Comparison of ENCODE assay signal across 1 cellular context in genomic region chr7:151815419-151815818, GRCh38.
TF ChIP-seq lines count a peak whose summit lies in the region.

No MANE protein-coding gene starts in this region.

TF ChIP-seq in H1, 55 proteins besides CTCF, POLR2A, EP300 and RAD21:
- TF ChIP-seq SIN3A (conservative IDR thresholded peaks at IDR 0.05 in 1 of 2, IDR thresholded peaks at IDR 0.05 in 1 of 2; ENCODE audit: low read depth in 1 of 2, low read length in 2 of 2): no peak
- no peak for TF ChIP-seq BCL11A (IDR thresholded peaks at IDR 0.05; ENCODE audit: low read depth in 2 of 2, low read length in 2 of 2)
- TF ChIP-seq YY1 (IDR thresholded peaks at IDR 0.05; ENCODE audit: low read depth, low read length): no peak
- TF ChIP-seq MAX (IDR thresholded peaks at IDR 0.05): 0 out of 2 replicates have a peak, but pooled peaks have one; percentile 24
